ENCODE assay signal across 1 cellular context in genomic region chr17:50259484-50260324, GRCh38.
TF ChIP-seq lines count a peak whose summit lies in the region.

No MANE protein-coding gene starts in this region.

TF ChIP-seq in H1, 55 proteins besides CTCF, POLR2A, EP300 and RAD21:
- no peak for TF ChIP-seq MAFK (IDR thresholded peaks at IDR 0.05; ENCODE audit: low read depth, low read length)
